ENCODE assay signal across 11 cellular contexts in the genomic region with DNA sequence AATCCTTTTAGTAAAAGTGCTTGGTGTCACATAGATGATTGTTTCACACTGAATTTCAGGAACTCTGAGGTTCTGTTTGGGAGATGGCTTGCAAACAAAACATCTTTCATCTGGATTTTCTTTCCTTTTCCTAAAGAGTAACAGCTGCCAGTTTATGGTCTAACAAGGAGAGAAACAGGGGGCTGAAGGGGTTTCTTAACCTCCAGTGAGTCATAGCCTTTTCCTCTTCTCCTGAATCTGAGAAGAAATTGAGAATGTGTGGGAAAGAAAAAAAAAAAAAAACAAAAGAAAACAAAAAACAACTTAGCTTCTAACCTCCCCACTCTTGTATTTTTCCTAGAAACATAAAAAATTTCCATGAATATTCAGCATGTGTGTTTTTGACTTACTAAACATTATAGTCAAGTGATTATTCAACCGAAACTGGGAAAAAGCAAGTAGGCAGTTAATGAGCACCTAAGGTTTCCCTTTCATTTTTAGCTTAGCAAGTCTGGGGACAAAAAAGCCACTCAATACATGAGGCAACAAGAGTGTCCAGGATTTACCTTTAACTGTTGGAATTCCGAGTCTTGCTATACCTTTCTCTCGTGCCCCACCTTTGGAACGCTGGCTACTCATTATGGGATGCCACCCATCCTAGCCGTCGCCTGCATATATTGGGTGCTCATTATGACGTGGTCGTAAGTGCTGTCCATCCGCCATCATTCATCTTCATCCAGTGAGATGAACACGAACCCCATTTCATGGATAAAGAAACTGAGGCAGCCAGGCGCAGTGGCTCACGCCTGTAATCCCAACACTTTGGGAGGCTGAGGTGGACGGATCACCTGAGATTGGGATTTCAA. TPM values are rescaled to one million over a fixed set of nuclear protein-coding genes. Genes with fewer than 3 reads are reported as not detected.
A peak's percentile ranks its signal among the peaks of the same experiment; 100 is the strongest.
DNase-seq lines count a peak whose midpoint lies in the region; ATAC-seq and TF ChIP-seq lines count a peak whose summit lies in the region.
"Had no signal": no experiment of that assay in that cellular context is flagged by ENCODE, and none has a peak within 500 bp of the region (broad histone marks: within the 10 kb centered on the region; RNA-seq: fewer than 3 reads in every experiment).

No MANE protein-coding gene starts in this region.

- intact Hi-C loops in CD4-positive, alpha-beta memory T cell (cut with micrococcal nuclease), result no loop called here

- H3K36me3 ChIP-seq in CD4-positive, alpha-beta memory T cell (ENCODE audit: insufficient read depth, low read length), result peaks cover 4% of the 10 kb centered on the region
- H3K36me3 ChIP-seq in osteoblast (ENCODE audit: insufficient read depth, low read length), result no peaks in the 10 kb centered on the region

- H3K9me3 Mint-ChIP-seq in CD4-positive, alpha-beta memory T cell, result no peaks in the 10 kb centered on the region
- H3K9me3 Mint-ChIP-seq in activated T-helper 17 cell treated with anti-CD3 and anti-CD28 coated beads, Interleukin-2, amount 50 U/mL, for 72 hours, result no peaks in the 10 kb centered on the region

- ATAC-seq in activated T-helper 17 cell treated with anti-CD3 and anti-CD28 coated beads, Interleukin-2, amount 50 U/mL, for 72 hours (replicated peaks), result peak; percentile 47

- TF ChIP-seq CTCF in GM20000 (IDR thresholded peaks at IDR 0.05; ENCODE audit: extremely low read depth, missing control alignments), result no peak
- TF ChIP-seq CTCF in osteoblast (IDR thresholded peaks at IDR 0.05; ENCODE audit: extremely low read depth, low read depth, low read length), result no peak

- H3K4me2 ChIP-seq in osteoblast (ENCODE audit: insufficient read depth, low read length), result no peak overlapping the region

- peak overlapping the region in 5 of 7 donors; percentile 11 to 87 (median 70) for H3K27ac Mint-ChIP-seq in CD4-positive, alpha-beta memory T cell
- peak overlapping the region; percentile 85 for H3K27ac Mint-ChIP-seq in activated T-helper 17 cell treated with anti-CD3 and anti-CD28 coated beads, Interleukin-2, amount 50 U/mL, for 72 hours

- peaks cover 22 to 49% (median 33%) of the 10 kb centered on the region in 4 donors for H3K4me1 Mint-ChIP-seq in CD4-positive, alpha-beta memory T cell
- peaks cover 26% of the 10 kb centered on the region for H3K4me1 Mint-ChIP-seq in activated T-helper 17 cell treated with anti-CD3 and anti-CD28 coated beads, Interleukin-2, amount 50 U/mL, for 72 hours

- peak overlapping the region; percentile 20 to 87 (median 82) for H3K4me3 Mint-ChIP-seq in CD4-positive, alpha-beta memory T cell
- H3K4me3 Mint-ChIP-seq in activated T-helper 17 cell treated with anti-CD3 and anti-CD28 coated beads, Interleukin-2, amount 50 U/mL, for 72 hours, result peak overlapping the region; percentile 91

- peaks cover 31% of the 10 kb centered on the region for H3K4me1 ChIP-seq in CD4-positive, alpha-beta memory T cell (ENCODE audit: insufficient read depth, low read length)
- peaks cover 5% of the 10 kb centered on the region for H3K4me1 ChIP-seq in osteoblast (ENCODE audit: insufficient read depth, low read length)

- POLR2A ChIA-PET in CD4-positive, alpha-beta memory T cell (lab: Charles Lee; ENCODE audit: partially characterized antibody), result interaction anchor here (4.8 kb wide), 1 partner anchor 52 kb away, joined by 46 read pairs; a partner anchor contains a TSS

- H3K9me3 ChIP-seq in CD4-positive, alpha-beta memory T cell (ENCODE audit: control insufficient read depth in 1 of 2, low read length in 2 of 2), result no peaks in the 10 kb centered on the region
- no peaks in the 10 kb centered on the region for H3K9me3 ChIP-seq in osteoblast (ENCODE audit: low read depth, low read length)

- no peaks in the 10 kb centered on the region for H3K27me3 Mint-ChIP-seq in CD4-positive, alpha-beta memory T cell
- peaks cover 5% of the 10 kb centered on the region for H3K27me3 Mint-ChIP-seq in activated T-helper 17 cell treated with anti-CD3 and anti-CD28 coated beads, Interleukin-2, amount 50 U/mL, for 72 hours

- no peak overlapping the region for H3K27ac ChIP-seq in CD4-positive, alpha-beta memory T cell (ENCODE audit: low read depth, low read length)
- H3K27ac ChIP-seq in osteoblast (ENCODE audit: low read depth, low read length), result no peak overlapping the region

- no peaks in the 10 kb centered on the region for H3K27me3 ChIP-seq in CD4-positive, alpha-beta memory T cell (ENCODE audit: insufficient read depth, low read length)
- H3K27me3 ChIP-seq in osteoblast (ENCODE audit: insufficient read depth, low read length), result peaks cover 18% of the 10 kb centered on the region

- H2AFZ ChIP-seq in osteoblast (ENCODE audit: low read length), result no peak overlapping the region

- H3K79me2 ChIP-seq in osteoblast (ENCODE audit: insufficient read depth, low read length), result no peaks in the 10 kb centered on the region

- peaks cover 2% of the 10 kb centered on the region for H4K20me1 ChIP-seq in osteoblast (ENCODE audit: insufficient read depth, low read length)

- no peak overlapping the region for H3K4me3 ChIP-seq in CD4-positive, alpha-beta memory T cell (ENCODE audit: low read length in 2 of 2)
- H3K4me3 ChIP-seq in osteoblast (ENCODE audit: insufficient read depth, low read length), result no peak overlapping the region

- no peak for DNase-seq in CD4-positive, alpha-beta memory T cell
- DNase-seq in GM20000 (ENCODE audit: low spot score), result peak; percentile 69
- DNase-seq in myocyte (ENCODE audit: low read depth), result peak; percentile 27
- DNase-seq in NCI-H187 treated with DMSO at 0.1 percent for 48 hours (lab: John Stamatoyannopoulos, UW), result no peak
- no peak for DNase-seq in ecto neural progenitor cell (ENCODE audit: low spot score)
- DNase-seq in NCI-H2227 treated with DMSO at 0.1 percent for 48 hours (lab: John Stamatoyannopoulos, UW), result no peak
- DNase-seq in osteoblast (ENCODE audit: insufficient read length, low spot score, missing footprints), result no peak
- DNase-seq: activated CD4-positive, alpha-beta T cell treated with anti-CD3 and anti-CD28 coated beads for 4 hours; NCI-H146; stimulated activated CD4-positive, alpha-beta T cell treated with anti-CD3 and anti-CD28 coated beads, Interleukin-4, amount 100 ng/mL, for 4 hours had no signal

- H3K36me3 Mint-ChIP-seq in CD4-positive, alpha-beta memory T cell, result peaks cover 13 to 23% of the 10 kb centered on the region in 2 donors
- H3K36me3 Mint-ChIP-seq in activated T-helper 17 cell treated with anti-CD3 and anti-CD28 coated beads, Interleukin-2, amount 50 U/mL, for 72 hours (ENCODE audit: low read depth), result peaks cover 59% of the 10 kb centered on the region

- CTCF ChIA-PET in CD4-positive, alpha-beta memory T cell (lab: Charles Lee; ENCODE audit: partially characterized antibody), result interaction anchor here (1.1 to 1.8 kb wide), 2 partner anchors 30 to 242 kb away, joined by 5 to 9 read pairs; no protein-coding TSS in a partner anchor

RNA-seq across cellular contexts. Expression of a gene that starts 2.3 kb away (rescaled TPM):
- total RNA-seq in CD4-positive, alpha-beta memory T cell, result 1 to 10 TPM; 4.0 to 4.1 TPM
- 1 to 10 TPM; 2.8 to 4.1 TPM for polyA plus RNA-seq in CD4-positive, alpha-beta memory T cell
- total RNA-seq in activated T-helper 17 cell treated with anti-CD3 and anti-CD28 coated beads, Interleukin-2, amount 50 U/mL, for 72 hours, result 10 to 100 TPM; 13.2 to 20.2 TPM
- total RNA-seq in myocyte (0.21 and 0.83 TPM in 2 replicates), osteoblast (3.2 and 6.2 TPM in 2 replicates)
- 3.1 TPM for polyA plus RNA-seq in myocyte (2012)

RNA-seq across cellular contexts. Expression of a gene that starts 52.2 kb away (rescaled TPM):
- total RNA-seq in CD4-positive, alpha-beta memory T cell, result 10 to 100 TPM; 54.0 to 59.7 TPM
- polyA plus RNA-seq in CD4-positive, alpha-beta memory T cell, result 10 to 100 TPM in 1 of 2 donors, 1 to 10 TPM in 1; 7.9 to 19.7 TPM
- 10 to 100 TPM; 36.4 to 56.3 TPM for total RNA-seq in activated T-helper 17 cell treated with anti-CD3 and anti-CD28 coated beads, Interleukin-2, amount 50 U/mL, for 72 hours
- total RNA-seq in myocyte (21.7 and 28.9 TPM in 2 replicates), osteoblast (47.4 and 47.7 TPM in 2 replicates)
- 20.3 TPM for polyA plus RNA-seq in myocyte (2012)

RNA-seq across cellular contexts. Expression of a gene that starts 52.3 kb away (rescaled TPM):
- 10 to 100 TPM; 19.5 to 20.7 TPM for total RNA-seq in CD4-positive, alpha-beta memory T cell
- polyA plus RNA-seq in CD4-positive, alpha-beta memory T cell, result 10 to 100 TPM; 17.6 to 28.9 TPM
- 10 to 100 TPM; 22.2 to 40.3 TPM for total RNA-seq in activated T-helper 17 cell treated with anti-CD3 and anti-CD28 coated beads, Interleukin-2, amount 50 U/mL, for 72 hours
- 7.3 and 23.8 TPM in 2 replicates for total RNA-seq in myocyte
- 22.8 TPM for polyA plus RNA-seq in myocyte (2012)
- total RNA-seq in osteoblast, result 9.7 and 11.2 TPM in 2 replicates

Comparison
In these comparisons a context has a peak if more than half of its experiments do, and no peak if none do; other contexts are left out.
1. DNase-seq: peak in GM20000 (single experiment) and myocyte (single experiment); none in CD4-positive, alpha-beta memory T cell (0 of 5), NCI-H187 treated with DMSO at 0.1 percent for 48 hours (single experiment), ecto neural progenitor cell (single experiment), NCI-H2227 treated with DMSO at 0.1 percent for 48 hours (single experiment) and osteoblast (single experiment).